Comparison of ENCODE assay signal across 11 cellular contexts in genomic region chr9:112809351-112809848, GRCh38. TPM values are rescaled to one million over a fixed set of nuclear protein-coding genes. Genes with fewer than 3 reads are reported as not detected.
DNase-seq lines count a peak whose midpoint lies in the region; ATAC-seq and TF ChIP-seq lines count a peak whose summit lies in the region.
"Had no signal": no experiment of that assay in that cellular context is flagged by ENCODE, and none has a peak within 500 bp of the region (broad histone marks: within the 10 kb centered on the region; RNA-seq: fewer than 3 reads in every experiment).

No MANE protein-coding gene starts in this region.

- H4K20me1 ChIP-seq in PC-3 (ENCODE audit: low read length), result no peaks in the 10 kb centered on the region

- H3K9me3 ChIP-seq in testis (no peaks in the 10 kb centered on the region), PC-3 (ENCODE audit: low read length) (no peaks in the 10 kb centered on the region)
- no peaks in the 10 kb centered on the region for H3K9me3 ChIP-seq in CD4-positive, alpha-beta memory T cell (ENCODE audit: control insufficient read depth in 1 of 2, low read length in 2 of 2)

- no peak overlapping the region for H2AFZ ChIP-seq in PC-3 (ENCODE audit: low read length)

- peak; percentile 98 for ATAC-seq in GM19438 (IDR thresholded peaks at IDR 0.05; ENCODE audit: low read depth, unreplicated experiment)
- ATAC-seq in HG03066 (IDR thresholded peaks at IDR 0.05; ENCODE audit: low read depth, unreplicated experiment), result peak; percentile 98
- ATAC-seq in PC-3, result no peak

- H3K27ac ChIP-seq in testis, result no peak overlapping the region
- H3K27ac ChIP-seq in CD4-positive, alpha-beta memory T cell (ENCODE audit: low read depth, low read length), result no peak overlapping the region
- H3K27ac ChIP-seq in PC-3 (ENCODE audit: low read length), result no peak overlapping the region
- H3K27ac ChIP-seq: SK-N-MC had no signal

- H3F3A ChIP-seq in PC-3 (ENCODE audit: low read length, unreplicated experiment), result no peaks in the 10 kb centered on the region

- H3K4me1 Mint-ChIP-seq in CD4-positive, alpha-beta memory T cell, result peaks cover 4 to 8% (median 5%) of the 10 kb centered on the region in 4 donors

- H3K36me3 ChIP-seq in GM06990 (ENCODE audit: control insufficient read depth, insufficient read depth, low read length) (no peaks in the 10 kb centered on the region), testis (ENCODE audit: low read depth, missing control alignments) (no peaks in the 10 kb centered on the region), PC-3 (ENCODE audit: low read depth, low read length) (no peaks in the 10 kb centered on the region)
- no peaks in the 10 kb centered on the region for H3K36me3 ChIP-seq in CD4-positive, alpha-beta memory T cell (ENCODE audit: insufficient read depth, low read length)

- no peak overlapping the region for H3K9ac ChIP-seq in PC-3 (ENCODE audit: low read length)

- BruUV-seq in PC-3 (replicated peaks; lab: Mats Ljungman, UMichigan), result no TSS peak

- peaks cover 14 to 22% of the 10 kb centered on the region in 2 donors for H3K36me3 Mint-ChIP-seq in CD4-positive, alpha-beta memory T cell

- H3K27ac Mint-ChIP-seq in CD4-positive, alpha-beta memory T cell, result no peak overlapping the region
- H3K27ac Mint-ChIP-seq: activated naive CD8-positive, alpha-beta T cell; CD4-positive, alpha-beta T cell had no signal

- peak; percentile 88 for DNase-seq in GM06990 (ENCODE audit: extremely low read depth, insufficient read length)
- DNase-seq in testis, result no peak
- no peak for DNase-seq in CD4-positive, alpha-beta memory T cell
- no peak for DNase-seq in PC-3
- DNase-seq in activated naive CD4-positive, alpha-beta T cell (lab: John Stamatoyannopoulos, UW), result no peak
- DNase-seq: CD4-positive, alpha-beta T cell had no signal

- CTCF ChIA-PET in CD4-positive, alpha-beta memory T cell (lab: Charles Lee; ENCODE audit: partially characterized antibody), result no interaction called here
- CTCF ChIA-PET in PC-3 (lab: Charles Lee), result no interaction called here

- no peak overlapping the region for H3K4me2 ChIP-seq in PC-3 (ENCODE audit: low read length)

- H3K79me2 ChIP-seq in PC-3 (ENCODE audit: low read length), result no peaks in the 10 kb centered on the region

- POLR2A ChIA-PET in CD4-positive, alpha-beta memory T cell (lab: Charles Lee; ENCODE audit: partially characterized antibody), result no interaction called here
- POLR2A ChIA-PET in PC-3 (lab: Charles Lee; ENCODE audit: unreplicated experiment), result no interaction called here

- TF ChIP-seq POLR2A in Raji (IDR thresholded peaks at IDR 0.05; ENCODE audit: insufficient read depth, low read depth, low read length), result 0 out of 2 replicates have a peak, but pooled peaks have one; percentile 16
- no peak for TF ChIP-seq POLR2A in testis (IDR thresholded peaks at IDR 0.05)

- H3K4me3 Mint-ChIP-seq in CD4-positive, alpha-beta memory T cell, result no peak overlapping the region
- H3K4me3 Mint-ChIP-seq: activated naive CD8-positive, alpha-beta T cell; CD4-positive, alpha-beta T cell had no signal

- no peaks in the 10 kb centered on the region for H3K27me3 Mint-ChIP-seq in CD4-positive, alpha-beta memory T cell
- H3K27me3 Mint-ChIP-seq: activated naive CD8-positive, alpha-beta T cell; CD4-positive, alpha-beta T cell had no signal

- H3K27me3 ChIP-seq in GM06990 (replicated peaks; ENCODE audit: control insufficient read depth, insufficient read depth, low read length) (no peaks in the 10 kb centered on the region), testis (no peaks in the 10 kb centered on the region), PC-3 (ENCODE audit: low read length) (no peaks in the 10 kb centered on the region)
- H3K27me3 ChIP-seq in CD4-positive, alpha-beta memory T cell (ENCODE audit: insufficient read depth, low read length), result no peaks in the 10 kb centered on the region

- 87 to 91% methylated on average over 7 of the region's 7 CpGs for WGBS in testis, 2 donors

- no peak overlapping the region for H3K4me3 ChIP-seq in GM06990 (replicated peaks; ENCODE audit: low read depth, low read length)
- H3K4me3 ChIP-seq in testis, result no peak overlapping the region
- no peak overlapping the region for H3K4me3 ChIP-seq in CD4-positive, alpha-beta memory T cell (ENCODE audit: low read length in 2 of 2)
- H3K4me3 ChIP-seq in PC-3 (ENCODE audit: low read length), result no peak overlapping the region
- H3K4me3 ChIP-seq: SK-N-MC had no signal

- no peaks in the 10 kb centered on the region for H3K9me3 Mint-ChIP-seq in CD4-positive, alpha-beta memory T cell
- H3K9me3 Mint-ChIP-seq: CD4-positive, alpha-beta T cell had no signal

- TF ChIP-seq CTCF in GM06990 (IDR thresholded peaks at IDR 0.05; ENCODE audit: insufficient read depth, low read length, poor library complexity, severe bottlenecking) (no peak), testis (IDR thresholded peaks at IDR 0.05) (no peak), PC-3 (conservative IDR thresholded peaks at IDR 0.05; ENCODE audit: low read depth, low read length) (no peak)

- no peaks in the 10 kb centered on the region for H3K9me2 ChIP-seq in PC-3 (replicated peaks; ENCODE audit: low read length)

- H3K4me1 ChIP-seq in testis (no peaks in the 10 kb centered on the region), PC-3 (ENCODE audit: insufficient read depth, low read length) (no peaks in the 10 kb centered on the region)
- H3K4me1 ChIP-seq in CD4-positive, alpha-beta memory T cell (ENCODE audit: insufficient read depth, low read length), result no peaks in the 10 kb centered on the region

- intact Hi-C loops in testis (cut with DNase I; ENCODE audit: low total_unique reads), result no loop called here
- intact Hi-C loops in CD4-positive, alpha-beta memory T cell (cut with micrococcal nuclease), result no loop called here
- intact Hi-C loops in PC-3 (cut with micrococcal nuclease), result no loop called here

RNA-seq across cellular contexts. Expression of gene SNX30, which starts 58.8 kb away (rescaled TPM):
- 10 to 100 TPM; 34.1 to 34.2 TPM for total RNA-seq in testis
- 26.3 TPM for polyA plus RNA-seq in testis (ENCODE audit: insufficient read depth, low read depth, low replicate concordance)
- total RNA-seq in CD4-positive, alpha-beta memory T cell, result 10 to 100 TPM; 10.8 to 10.9 TPM
- polyA plus RNA-seq in CD4-positive, alpha-beta memory T cell, result 1 to 10 TPM in 1 of 2 donors, under 1 TPM in 1; 0.73 to 3.9 TPM
- 6.4 and 13.6 TPM in 2 replicates for total RNA-seq in PC-3 (2014; rRNA removed)
